ENCODE assay signal across 9 cellular contexts in the genomic region with DNA sequence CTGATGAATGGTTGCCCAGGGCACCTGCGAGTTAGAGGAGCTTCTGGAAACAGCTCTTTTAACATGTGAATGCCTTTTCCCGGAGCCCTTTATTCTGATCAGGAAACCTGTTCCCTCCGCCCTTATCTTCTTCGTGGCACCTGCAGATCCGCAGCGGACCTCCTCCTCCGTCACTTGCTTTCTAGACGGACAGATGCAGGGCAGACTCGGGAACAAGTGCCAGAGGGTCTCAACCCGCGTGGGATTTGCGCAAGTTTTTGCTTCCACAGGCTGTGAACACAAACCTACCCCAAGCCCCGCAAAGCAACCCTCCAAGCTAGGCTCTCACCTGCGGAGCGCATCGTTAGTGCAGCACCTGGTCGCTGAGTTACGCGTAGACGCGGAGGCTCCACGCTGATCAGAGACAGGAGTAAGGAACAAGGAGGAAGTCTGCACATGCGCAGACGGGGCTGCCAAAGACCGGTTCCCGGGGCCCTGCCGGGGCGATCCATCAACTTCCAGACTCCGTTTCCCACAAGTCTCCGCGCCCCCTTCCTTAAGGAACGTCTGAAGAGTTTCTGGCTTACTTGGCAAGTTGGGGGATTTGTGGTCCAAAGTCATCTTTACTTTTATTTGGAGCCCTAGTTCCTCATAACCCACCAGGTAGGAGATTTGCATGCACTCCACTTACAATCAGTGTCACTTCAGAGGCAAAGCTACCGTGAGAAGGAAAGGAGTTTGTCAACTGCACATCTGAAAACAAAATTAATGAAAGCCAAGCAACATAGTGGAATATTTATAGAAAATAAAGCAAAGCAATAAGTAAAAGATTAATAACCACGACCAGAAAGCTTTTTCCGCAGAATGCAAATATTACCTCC. TPM values are rescaled to one million over a fixed set of nuclear protein-coding genes. Genes with fewer than 3 reads are reported as not detected.
DNase-seq lines count a peak whose midpoint lies in the region; ATAC-seq and TF ChIP-seq lines count a peak whose summit lies in the region.
"Had no signal": no experiment of that assay in that cellular context is flagged by ENCODE, and none has a peak within 500 bp of the region (broad histone marks: within the 10 kb centered on the region; RNA-seq: fewer than 3 reads in every experiment).

No MANE protein-coding gene starts in this region.

- TF ChIP-seq EP300 in upper lobe of left lung (IDR thresholded peaks at IDR 0.05), result no peak

- TF ChIP-seq POLR2A in upper lobe of left lung (IDR thresholded peaks at IDR 0.05), result no peak

- TF ChIP-seq CTCF in coronary artery (IDR thresholded peaks at IDR 0.05) (no peak), upper lobe of left lung (IDR thresholded peaks at IDR 0.05) (no peak), GM10266 (IDR thresholded peaks at IDR 0.05; ENCODE audit: control insufficient read depth, insufficient read depth, low read depth, missing control alignments) (no peak)

- H3K4me1 ChIP-seq in mesodermal cell (ENCODE audit: control insufficient read depth, insufficient read depth, low read length, poor library complexity, severe bottlenecking) (no peaks in the 10 kb centered on the region), upper lobe of left lung (peaks cover 0 to 7% (median 0%) of the 10 kb centered on the region in 4 donors)

- H3K36me3 ChIP-seq in mesodermal cell (ENCODE audit: control insufficient read depth, insufficient read depth, low read length), result no peaks in the 10 kb centered on the region
- H3K36me3 ChIP-seq in upper lobe of left lung, result no peaks in the 10 kb centered on the region

- peak in 1 of 2 donors; percentile 46 for ATAC-seq in upper lobe of left lung (ENCODE audit: low FRiP score in 2 of 2)
- ATAC-seq in GM21825 (IDR thresholded peaks at IDR 0.05; ENCODE audit: unreplicated experiment), result no peak

- H3K27ac ChIP-seq in coronary artery, result no peak overlapping the region
- H3K27ac ChIP-seq in mesodermal cell (ENCODE audit: low read depth, low read length, severe bottlenecking), result no peak overlapping the region
- no peak overlapping the region for H3K27ac ChIP-seq in upper lobe of left lung
- H3K27ac ChIP-seq: HL-60 had no signal

- WGBS in mesodermal cell (ENCODE audit: insufficient coverage in 2 of 2), 2 experiments, result 27 to 28% methylated on average over 20 to 31 of the region's 35 CpGs
- WGBS in upper lobe of left lung, 2 donors, result 9 to 10% methylated on average over 28 to 33 of the region's 35 CpGs

- peak; percentile 14 to 24 for DNase-seq in activated CD4-positive, alpha-beta T cell treated with anti-CD3 and anti-CD28 coated beads, Interleukin-2, amount 50 U/mL, for 48 hours
- no peak for DNase-seq in activated CD4-positive, alpha-beta T cell treated with anti-CD3 and anti-CD28 coated beads, Interleukin-2, amount 50 U/mL, for 4 hours
- no peak for DNase-seq in coronary artery (ENCODE audit: low spot score)
- DNase-seq in upper lobe of left lung, result peak; percentile 56 to 70
- no peak for DNase-seq in GM10266 (ENCODE audit: extremely low spot score)
- DNase-seq in mesenteric fat pad (ENCODE audit: low spot score), result no peak

- H3K4me3 ChIP-seq in coronary artery (peak overlapping the region; percentile 61), mesodermal cell (ENCODE audit: extremely low read depth, insufficient read depth, low read length, poor library complexity, severe bottlenecking) (peak overlapping the region; percentile 29), upper lobe of left lung (peak overlapping the region in 3 of 4 donors; percentile 18 to 32 (median 26))

- H3K27me3 ChIP-seq in upper lobe of left lung, result no peaks in the 10 kb centered on the region

- H3K9me3 ChIP-seq in mesodermal cell (ENCODE audit: control insufficient read depth, low read length), result peaks cover 21% of the 10 kb centered on the region
- H3K9me3 ChIP-seq in upper lobe of left lung, result peaks cover 0 to 7% (median 4%) of the 10 kb centered on the region in 4 donors

RNA-seq across cellular contexts. Expression of a gene that starts 52.7 kb away (rescaled TPM):
- 39.6 TPM for polyA plus RNA-seq in mesodermal cell (2013, experiment 1 of 2)
- polyA plus RNA-seq in mesodermal cell (2013, experiment 2 of 2), result 31.6 TPM
- 100 to 1,000 TPM in 1 of 6 donors, 10 to 100 TPM in 5; 36.4 to 103 (median 46.3) TPM for total RNA-seq in upper lobe of left lung
- total RNA-seq in mesenteric fat pad, result 62.1 TPM

RNA-seq across cellular contexts. Expression of a gene that starts 54.2 kb away (rescaled TPM):
- polyA plus RNA-seq in mesodermal cell (2013, experiment 1 of 2), result 11.4 TPM
- polyA plus RNA-seq in mesodermal cell (2013, experiment 2 of 2), result 12.4 TPM
- total RNA-seq in upper lobe of left lung, result 10 to 100 TPM in 2 of 6 donors, 1 to 10 TPM in 4; 1.9 to 27.2 (median 5.2) TPM
- 0.90 TPM for total RNA-seq in mesenteric fat pad

Comparison
In these comparisons a context has a peak if more than half of its experiments do, and no peak if none do; other contexts are left out.
1. DNase-seq: peak in activated CD4-positive, alpha-beta T cell treated with anti-CD3 and anti-CD28 coated beads, Interleukin-2, amount 50 U/mL, for 48 hours (2 of 2) and upper lobe of left lung (2 of 2); none in activated CD4-positive, alpha-beta T cell treated with anti-CD3 and anti-CD28 coated beads, Interleukin-2, amount 50 U/mL, for 4 hours (0 of 2), coronary artery (single experiment), GM10266 (single experiment) and mesenteric fat pad (single experiment).
2. Peak in every context shown above with its lines, with median percentiles within 50 percentile points of each other: H3K4me3 ChIP-seq.